In the genomic region with DNA sequence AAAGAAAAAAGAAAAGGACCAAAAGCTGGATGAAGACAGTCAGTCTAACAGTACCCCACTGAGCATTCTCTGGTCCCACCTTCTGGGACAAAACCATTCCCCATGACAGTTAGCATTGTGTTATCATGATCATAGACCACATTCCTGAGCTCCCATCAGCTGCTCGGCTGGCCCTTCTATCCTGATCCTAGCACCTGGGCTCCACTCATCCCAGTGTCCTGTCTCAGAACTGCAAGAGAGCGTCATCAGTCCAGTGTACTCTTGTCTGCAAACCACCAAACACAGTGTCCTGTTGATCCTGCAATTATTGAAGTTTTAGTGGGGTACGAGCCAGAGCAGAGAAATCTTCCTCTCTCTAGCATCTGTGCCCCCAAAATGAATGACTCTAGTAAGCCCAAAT, we compare ENCODE assay signal across 1 cellular context.
TF ChIP-seq lines count a peak whose summit lies in the region.

No MANE protein-coding gene starts in this region.

TF ChIP-seq in HepG2, 621 proteins besides CTCF, POLR2A, EP300 and RAD21:
- TF ChIP-seq, protein P1, sequence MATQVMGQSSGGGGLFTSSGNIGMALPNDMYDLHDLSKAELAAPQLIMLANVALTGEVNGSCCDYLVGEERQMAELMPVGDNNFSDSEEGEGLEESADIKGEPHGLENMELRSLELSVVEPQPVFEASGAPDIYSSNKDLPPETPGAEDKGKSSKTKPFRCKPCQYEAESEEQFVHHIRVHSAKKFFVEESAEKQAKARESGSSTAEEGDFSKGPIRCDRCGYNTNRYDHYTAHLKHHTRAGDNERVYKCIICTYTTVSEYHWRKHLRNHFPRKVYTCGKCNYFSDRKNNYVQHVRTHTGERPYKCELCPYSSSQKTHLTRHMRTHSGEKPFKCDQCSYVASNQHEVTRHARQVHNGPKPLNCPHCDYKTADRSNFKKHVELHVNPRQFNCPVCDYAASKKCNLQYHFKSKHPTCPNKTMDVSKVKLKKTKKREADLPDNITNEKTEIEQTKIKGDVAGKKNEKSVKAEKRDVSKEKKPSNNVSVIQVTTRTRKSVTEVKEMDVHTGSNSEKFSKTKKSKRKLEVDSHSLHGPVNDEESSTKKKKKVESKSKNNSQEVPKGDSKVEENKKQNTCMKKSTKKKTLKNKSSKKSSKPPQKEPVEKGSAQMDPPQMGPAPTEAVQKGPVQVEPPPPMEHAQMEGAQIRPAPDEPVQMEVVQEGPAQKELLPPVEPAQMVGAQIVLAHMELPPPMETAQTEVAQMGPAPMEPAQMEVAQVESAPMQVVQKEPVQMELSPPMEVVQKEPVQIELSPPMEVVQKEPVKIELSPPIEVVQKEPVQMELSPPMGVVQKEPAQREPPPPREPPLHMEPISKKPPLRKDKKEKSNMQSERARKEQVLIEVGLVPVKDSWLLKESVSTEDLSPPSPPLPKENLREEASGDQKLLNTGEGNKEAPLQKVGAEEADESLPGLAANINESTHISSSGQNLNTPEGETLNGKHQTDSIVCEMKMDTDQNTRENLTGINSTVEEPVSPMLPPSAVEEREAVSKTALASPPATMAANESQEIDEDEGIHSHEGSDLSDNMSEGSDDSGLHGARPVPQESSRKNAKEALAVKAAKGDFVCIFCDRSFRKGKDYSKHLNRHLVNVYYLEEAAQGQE (IDR thresholded peaks at IDR 0.05; ENCODE audit: borderline replicate concordance in 1 of 2, low read depth in 1 of 2, low read length in 2 of 2), result no peak
- TF ChIP-seq CREB1 (IDR thresholded peaks at IDR 0.05), result 0 out of 2 replicates have a peak, but pooled peaks have one; percentile 2
- TF ChIP-seq CREB1 (CRISPR knock-in tag; IDR thresholded peaks at IDR 0.05), result no peak
